24 cellular contexts compared by ENCODE assay signal in the genomic region with DNA sequence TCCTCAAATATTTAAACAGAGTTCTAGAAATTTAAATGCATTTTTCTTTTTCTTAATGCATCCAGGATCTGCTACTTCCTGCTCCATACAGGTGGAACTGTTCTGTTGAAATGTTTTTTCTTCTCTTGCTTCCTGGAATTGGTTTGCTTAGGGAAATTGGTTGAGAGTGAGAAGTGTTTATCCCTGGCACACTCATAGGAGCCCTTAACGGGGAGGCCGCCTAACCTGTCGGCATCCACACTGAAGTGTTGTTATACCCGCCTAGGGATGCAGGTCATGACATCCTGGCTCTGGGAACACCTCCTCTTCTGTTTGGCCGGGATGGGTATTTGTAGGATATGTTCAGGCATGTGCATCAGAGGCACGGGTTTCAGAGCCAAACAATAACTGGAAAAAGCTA.
DNase-seq lines count a peak whose midpoint lies in the region; ATAC-seq and TF ChIP-seq lines count a peak whose summit lies in the region.
"Had no signal": no experiment of that assay in that cellular context is flagged by ENCODE, and none has a peak within 500 bp of the region (broad histone marks: within the 10 kb centered on the region; RNA-seq: fewer than 3 reads in every experiment).

No MANE protein-coding gene starts in this region.

- peaks cover 8% of the 10 kb centered on the region for H3K27me3 Mint-ChIP-seq in stimulated activated naive CD8-positive, alpha-beta T cell treated with anti-CD3 and anti-CD28 coated beads, Interleukin-15, amount 100 ng/mL, for 72 hours
- H3K27me3 Mint-ChIP-seq: activated naive CD4-positive, alpha-beta T cell treated with anti-CD3 and anti-CD28 coated beads, Interleukin-2, amount 50 U/mL, for 24 hours had no signal

- H3K9me3 ChIP-seq in mucosa of descending colon (no peaks in the 10 kb centered on the region), OCI-LY7 (ENCODE audit: low read length) (no peaks in the 10 kb centered on the region)
- H3K9me3 ChIP-seq: ascending aorta, neutrophil, tibial nerve had no signal

- BruUV-seq in OCI-LY7 (replicated peaks; lab: Mats Ljungman, UMichigan), result no TSS peak

- POLR2A ChIA-PET in OCI-LY7 (lab: Charles Lee), result interaction anchor here (0.6 kb wide), 1 partner anchor 16 kb away, joined by 3 read pairs; no protein-coding TSS in a partner anchor

- intact Hi-C loops in mucosa of descending colon (cut with DNase I, micrococcal nuclease) (no loop called here), OCI-LY7 (cut with micrococcal nuclease; ENCODE audit: unreplicated experiment) (no loop called here)

- CTCF ChIA-PET in OCI-LY7 (lab: Charles Lee; ENCODE audit: unreplicated experiment), result no interaction called here

- no peak overlapping the region for H3K4me3 ChIP-seq in mucosa of descending colon
- H3K4me3 ChIP-seq in OCI-LY7 (ENCODE audit: low read depth, low read length, poor library complexity, severe bottlenecking), result no peak overlapping the region
- H3K4me3 ChIP-seq: ascending aorta, dorsolateral prefrontal cortex, K562, tibial nerve had no signal

- no peaks in the 10 kb centered on the region for H3K79me2 ChIP-seq in OCI-LY7 (ENCODE audit: insufficient read depth, low read depth, low read length)

- DNase-seq in NCI-H1417 (lab: John Stamatoyannopoulos, UW), result peak; percentile 14 to 46 (median 17)
- DNase-seq in NCI-H1417 treated with DMSO at 0.1 percent for 48 hours (lab: John Stamatoyannopoulos, UW), result no peak
- DNase-seq in DMS79 (lab: John Stamatoyannopoulos, UW), result peak; percentile 1
- DNase-seq in NCI-H774 (lab: John Stamatoyannopoulos, UW), result peak; percentile 52
- DNase-seq in mucosa of descending colon, result peak in 2 of 3 donors; percentile 39 to 47
- no peak for DNase-seq in stimulated activated naive CD8-positive, alpha-beta T cell treated with anti-CD3 and anti-CD28 coated beads, Interleukin-15, amount 100 ng/mL, for 72 hours
- no peak for DNase-seq in OCI-LY7 (ENCODE audit: low spot score)
- DNase-seq: CD4-positive, alpha-beta memory T cell; dorsolateral prefrontal cortex; left ventricle myocardium superior; NCI-H1694; NCI-H524; stimulated activated CD4-positive, alpha-beta T cell treated with anti-CD3 and anti-CD28 coated beads, Interleukin-4, amount 100 ng/mL, for 1 hour; stimulated activated naive CD4-positive, alpha-beta T cell treated with Interleukin-2 at 50 U/mL for 16 hours; SW 1271 had no signal

- H3K4me1 ChIP-seq in mucosa of descending colon (ENCODE audit: low read depth) (peaks cover 3% of the 10 kb centered on the region), OCI-LY7 (ENCODE audit: insufficient read depth, low read length, poor library complexity, severe bottlenecking) (no peaks in the 10 kb centered on the region)
- H3K4me1 ChIP-seq: ascending aorta had no signal

- no peaks in the 10 kb centered on the region for H3K4me1 Mint-ChIP-seq in stimulated activated naive CD8-positive, alpha-beta T cell treated with anti-CD3 and anti-CD28 coated beads, Interleukin-15, amount 100 ng/mL, for 72 hours
- H3K4me1 Mint-ChIP-seq: activated naive CD4-positive, alpha-beta T cell treated with anti-CD3 and anti-CD28 coated beads, Interleukin-2, amount 50 U/mL, for 24 hours had no signal

- H3K27ac ChIP-seq in OCI-LY7 (ENCODE audit: low read depth, low read length, poor library complexity, severe bottlenecking), result no peak overlapping the region
- H3K27ac ChIP-seq: 22Rv1, ascending aorta, dorsolateral prefrontal cortex, neutrophil, tibial nerve had no signal

- H3K4me3 Mint-ChIP-seq in stimulated activated naive CD8-positive, alpha-beta T cell treated with anti-CD3 and anti-CD28 coated beads, Interleukin-15, amount 100 ng/mL, for 72 hours, result no peak overlapping the region
- H3K4me3 Mint-ChIP-seq: activated naive CD4-positive, alpha-beta T cell treated with anti-CD3 and anti-CD28 coated beads, Interleukin-2, amount 50 U/mL, for 24 hours; CD4-positive, alpha-beta memory T cell had no signal

- H3K27ac Mint-ChIP-seq in stimulated activated naive CD8-positive, alpha-beta T cell treated with anti-CD3 and anti-CD28 coated beads, Interleukin-15, amount 100 ng/mL, for 72 hours, result peak overlapping the region in 1 of 2 donors; percentile 72
- H3K27ac Mint-ChIP-seq: activated naive CD4-positive, alpha-beta T cell treated with anti-CD3 and anti-CD28 coated beads, Interleukin-2, amount 50 U/mL, for 24 hours; CD4-positive, alpha-beta memory T cell had no signal

- H3K9me2 ChIP-seq in OCI-LY7 (ENCODE audit: insufficient read depth, low read length), result no peaks in the 10 kb centered on the region

- no peaks in the 10 kb centered on the region for H3K36me3 ChIP-seq in mucosa of descending colon (ENCODE audit: low read depth)
- H3K36me3 ChIP-seq in OCI-LY7 (ENCODE audit: insufficient read depth, low read length), result no peaks in the 10 kb centered on the region
- H3K36me3 ChIP-seq: ascending aorta, neutrophil, tibial nerve had no signal

- no peak overlapping the region for H3K4me2 ChIP-seq in OCI-LY7 (ENCODE audit: low read length)

- H2AFZ ChIP-seq in OCI-LY7 (ENCODE audit: low read length), result no peak overlapping the region

- TF ChIP-seq CTCF in mucosa of descending colon (IDR thresholded peaks at IDR 0.05), result no peak
- TF ChIP-seq CTCF in OCI-LY7 (conservative IDR thresholded peaks at IDR 0.05; ENCODE audit: low read length), result no peak

- H4K20me1 ChIP-seq in OCI-LY7 (ENCODE audit: insufficient read depth, low read length), result no peaks in the 10 kb centered on the region

- H3K9me3 Mint-ChIP-seq in stimulated activated naive CD8-positive, alpha-beta T cell treated with anti-CD3 and anti-CD28 coated beads, Interleukin-15, amount 100 ng/mL, for 72 hours, result no peaks in the 10 kb centered on the region
- H3K9me3 Mint-ChIP-seq: activated naive CD4-positive, alpha-beta T cell treated with anti-CD3 and anti-CD28 coated beads, Interleukin-2, amount 50 U/mL, for 24 hours; CD4-positive, alpha-beta memory T cell had no signal

- peak; percentile 72 for ATAC-seq in mucosa of descending colon
- no peak for ATAC-seq in stimulated activated naive CD8-positive, alpha-beta T cell treated with anti-CD3 and anti-CD28 coated beads, Interleukin-15, amount 100 ng/mL, for 72 hours
- no peak for ATAC-seq in GM21526 (IDR thresholded peaks at IDR 0.05; ENCODE audit: low FRiP score, unreplicated experiment)
- ATAC-seq: HCT116, K562, left ventricle myocardium superior, Right ventricle myocardium inferior had no signal

Comparison
In these comparisons a context has a peak if more than half of its experiments do, and no peak if none do; other contexts are left out.
1. DNase-seq: peak in NCI-H1417 (3 of 3), DMS79 (single experiment), NCI-H774 (single experiment) and mucosa of descending colon (2 of 3); none in NCI-H1417 treated with DMSO at 0.1 percent for 48 hours (single experiment), stimulated activated naive CD8-positive, alpha-beta T cell treated with anti-CD3 and anti-CD28 coated beads, Interleukin-15, amount 100 ng/mL, for 72 hours (0 of 2) and OCI-LY7 (single experiment).